ENCODE assay signal across 24 cellular contexts in the genomic region with DNA sequence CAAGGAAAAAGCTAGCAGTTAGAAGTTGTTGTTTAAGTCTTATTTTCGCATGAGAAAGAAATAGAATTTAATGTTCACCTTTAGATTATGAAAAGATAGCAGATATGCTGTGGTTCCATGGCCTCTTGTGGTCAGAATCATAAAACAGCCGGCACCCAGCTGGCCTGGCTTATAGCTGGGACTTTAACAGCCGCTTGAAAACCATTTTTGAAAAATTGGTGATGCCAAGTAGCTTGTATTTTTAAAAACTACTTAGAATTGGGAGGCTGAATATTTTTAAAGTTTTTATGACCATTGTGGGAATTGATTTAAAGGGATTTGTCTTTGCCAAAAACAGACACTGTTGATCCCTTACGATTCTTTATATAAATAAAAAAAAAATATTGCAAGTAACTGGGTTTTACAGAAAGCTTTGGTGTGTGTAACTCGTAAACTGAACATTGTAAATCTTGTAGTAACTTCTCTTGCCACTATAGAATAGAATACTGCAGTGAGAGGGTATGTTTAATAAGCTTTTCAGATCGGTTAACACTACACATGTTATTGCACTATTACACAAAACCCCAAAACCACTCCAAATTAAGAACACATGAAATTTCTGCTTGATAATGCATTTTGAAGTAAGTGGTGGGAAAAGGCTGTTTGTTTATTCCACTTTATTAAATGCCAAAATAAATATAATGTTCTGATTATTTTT. TPM values are rescaled to one million over a fixed set of nuclear protein-coding genes. Genes with fewer than 3 reads are reported as not detected.
DNase-seq lines count a peak whose midpoint lies in the region; ATAC-seq and TF ChIP-seq lines count a peak whose summit lies in the region.
"Had no signal": no experiment of that assay in that cellular context is flagged by ENCODE, and none has a peak within 500 bp of the region (broad histone marks: within the 10 kb centered on the region; RNA-seq: fewer than 3 reads in every experiment).

No MANE protein-coding gene starts in this region.

- peaks cover 1% of the 10 kb centered on the region for H3K36me3 ChIP-seq in fibroblast of lung (ENCODE audit: control insufficient read depth, insufficient read depth, low read length)
- H3K36me3 ChIP-seq in rectal smooth muscle tissue (ENCODE audit: control insufficient read depth, insufficient read depth, low read length), result peaks cover 14% of the 10 kb centered on the region
- H3K36me3 ChIP-seq in heart left ventricle, result peaks cover 0 to 67% (median 57%) of the 10 kb centered on the region in 9 donors
- H3K36me3 ChIP-seq: brain microvascular endothelial cell had no signal

- H3K9ac ChIP-seq in fibroblast of lung (ENCODE audit: insufficient read depth, low read length) (no peak overlapping the region), rectal smooth muscle tissue (ENCODE audit: low read length) (no peak overlapping the region)

- no peaks in the 10 kb centered on the region for H4K20me1 ChIP-seq in fibroblast of lung (ENCODE audit: control insufficient read depth, extremely low read depth, insufficient read depth, low read length)

- DNase-seq in AG09309 (ENCODE audit: low read depth), result peak; percentile 76
- no peak for DNase-seq in HFFc6
- DNase-seq in fibroblast of lung (ENCODE audit: low read depth in 2 of 2), result no peak
- DNase-seq in NCI-H146 treated with DMSO at 0.1 percent for 48 hours (lab: John Stamatoyannopoulos, UW; ENCODE audit: unreplicated experiment), result no peak
- no peak for DNase-seq in heart left ventricle
- no peak for DNase-seq in lower leg skin (ENCODE audit: low spot score in 2 of 2)
- no peak for DNase-seq in NCI-H2171 (lab: John Stamatoyannopoulos, UW)
- DNase-seq: 8988T; activated CD4-positive, alpha-beta memory T cell treated with anti-CD3 and anti-CD28 coated beads, Interleukin-2, amount 10 ng/mL, durations not matched to agents 7 days and 5 days; activated CD4-positive, CD25-positive, alpha-beta regulatory T cell; activated gamma-delta T cell; brain microvascular endothelial cell; effector memory CD4-positive, alpha-beta T cell; head of caudate nucleus; MG63; natural killer cell; NCI-H1436; substantia nigra had no signal

- H3K27ac Mint-ChIP-seq in HFFc6, result peak overlapping the region; percentile 81
- H3K27ac Mint-ChIP-seq: activated CD4-positive, alpha-beta memory T cell treated with anti-CD3 and anti-CD28 coated beads, Interleukin-2, amount 10 ng/mL, durations not matched to agents 7 days and 5 days; IgD-negative memory B cell; mesothelial cell of epicardium; natural killer cell had no signal

- no peaks in the 10 kb centered on the region for H3K27me3 Mint-ChIP-seq in HFFc6 (ENCODE audit: insufficient read depth)
- H3K27me3 Mint-ChIP-seq: IgD-negative memory B cell had no signal

- no peak overlapping the region for H3K4me3 ChIP-seq in AG09309 (ENCODE audit: control insufficient read depth, low read depth, low read length)
- H3K4me3 ChIP-seq in fibroblast of lung (replicated peaks in 1 of 4; ENCODE audit: control extremely low read depth in 1 of 4, insufficient read depth in 1 of 4, low read depth in 3 of 4, low read length in 4 of 4), result peak overlapping the region in 1 of 4 experiments; percentile 21
- no peak overlapping the region for H3K4me3 ChIP-seq in rectal smooth muscle tissue (ENCODE audit: low read length)
- H3K4me3 ChIP-seq in heart left ventricle, result no peak overlapping the region
- H3K4me3 ChIP-seq in lower leg skin (ENCODE audit: low read depth, poor library complexity, severe bottlenecking), result no peak overlapping the region
- H3K4me3 ChIP-seq: BLaER1 treated with 17β-estradiol and CSF1 and Interleukin-3, amounts not matched to agents 10 nM and 100 nM; MG63 had no signal

- TF ChIP-seq CTCF in AG09309 (IDR thresholded peaks at IDR 0.05; ENCODE audit: control insufficient read depth, insufficient read depth, low read depth, low read length, missing control alignments) (no peak), HFFc6 (IDR thresholded peaks at IDR 0.05) (no peak; the same call in 1 of the 2 replicates), fibroblast of lung (conservative IDR thresholded peaks at IDR 0.05 in 1 of 2, IDR thresholded peaks at IDR 0.05 in 1 of 2; ENCODE audit: low read depth in 1 of 2, low read length in 2 of 2) (no peak), heart left ventricle (IDR thresholded peaks at IDR 0.05) (no peak), lower leg skin (IDR thresholded peaks at IDR 0.05) (no peak)

- peak overlapping the region; percentile 36 for H3K4me2 ChIP-seq in fibroblast of lung (ENCODE audit: extremely low read depth, insufficient read depth, low read length)

- intact Hi-C loops in heart left ventricle (cut with DNase I) (loop anchor here in 1 of 10 donors (10.0 kb wide), 1 partner anchor 62 kb away; no protein-coding TSS in a partner anchor), lower leg skin (cut with DNase I; ENCODE audit: low total_unique reads) (no loop called here)

- H3K27me3 ChIP-seq in fibroblast of lung (ENCODE audit: control insufficient read depth, insufficient read depth, low read length), result no peaks in the 10 kb centered on the region
- no peaks in the 10 kb centered on the region for H3K27me3 ChIP-seq in rectal smooth muscle tissue (ENCODE audit: control insufficient read depth, insufficient read depth, low read length)
- no peaks in the 10 kb centered on the region for H3K27me3 ChIP-seq in heart left ventricle
- H3K27me3 ChIP-seq: brain microvascular endothelial cell, MG63 had no signal

- peaks cover 7% of the 10 kb centered on the region for H3K79me2 ChIP-seq in fibroblast of lung (ENCODE audit: control insufficient read depth, insufficient read depth, low read length)

- H3K4me1 ChIP-seq in fibroblast of lung (ENCODE audit: control insufficient read depth, extremely low read depth, insufficient read depth, low read length) (peaks cover 19% of the 10 kb centered on the region), rectal smooth muscle tissue (ENCODE audit: control insufficient read depth, insufficient read depth, low read length) (peaks cover 16% of the 10 kb centered on the region), heart left ventricle (peaks cover 0 to 58% (median 29%) of the 10 kb centered on the region in 12 donors)

- H3K4me1 Mint-ChIP-seq in HFFc6 (ENCODE audit: low read depth), result peaks cover 100% of the 10 kb centered on the region
- H3K4me1 Mint-ChIP-seq: activated CD4-positive, alpha-beta memory T cell treated with anti-CD3 and anti-CD28 coated beads, Interleukin-2, amount 10 ng/mL, durations not matched to agents 7 days and 5 days had no signal

- H3K9me3 ChIP-seq in fibroblast of lung (ENCODE audit: control insufficient read depth, insufficient read depth, low read depth, low read length) (no peaks in the 10 kb centered on the region), heart left ventricle (no peaks in the 10 kb centered on the region)
- H3K9me3 ChIP-seq: BLaER1 treated with 17β-estradiol and CSF1 and Interleukin-3, amounts not matched to agents 10 nM and 100 nM; MG63 had no signal

- TF ChIP-seq POLR2A in heart left ventricle (IDR thresholded peaks at IDR 0.05) (no peak), lower leg skin (IDR thresholded peaks at IDR 0.05) (no peak)

- no peak overlapping the region for H2AFZ ChIP-seq in fibroblast of lung (ENCODE audit: low read length)

- H3K27ac ChIP-seq in fibroblast of lung (ENCODE audit: insufficient read depth, low read length) (peak overlapping the region; percentile 6), rectal smooth muscle tissue (ENCODE audit: low read depth, low read length) (peak overlapping the region; percentile 48), heart left ventricle (peak overlapping the region in 1 of 12 donors; percentile 55)
- H3K27ac ChIP-seq: BLaER1 treated with 17β-estradiol and CSF1 and Interleukin-3, amounts not matched to agents 10 nM and 100 nM; brain microvascular endothelial cell had no signal

- no peak for ATAC-seq in heart left ventricle
- ATAC-seq: esophagus mucosa, left lobe of liver, natural killer cell had no signal

- no peaks in the 10 kb centered on the region for H3K9me3 Mint-ChIP-seq in HFFc6
- H3K9me3 Mint-ChIP-seq: IgD-negative memory B cell, mesothelial cell of epicardium, natural killer cell had no signal

- peaks cover 64% of the 10 kb centered on the region for H3K36me3 Mint-ChIP-seq in HFFc6 (ENCODE audit: low read depth)

- 68 to 78% (median 75%) methylated on average over 6 of the region's 6 CpGs for WGBS in heart left ventricle, 4 donors
- WGBS in lower leg skin, 2 donors, result 52 to 64% methylated on average over 6 of the region's 6 CpGs

- peak overlapping the region; percentile 74 for H3K4me3 Mint-ChIP-seq in HFFc6
- H3K4me3 Mint-ChIP-seq: activated CD4-positive, alpha-beta memory T cell treated with anti-CD3 and anti-CD28 coated beads, Interleukin-2, amount 10 ng/mL, durations not matched to agents 7 days and 5 days; IgD-negative memory B cell; mesothelial cell of epicardium; natural killer cell had no signal

RNA-seq across cellular contexts. Expression of gene ARRDC4, which starts 6.6 kb away (rescaled TPM):
- 10 to 100 TPM; 20.2 to 60.1 (median 23.8) TPM for total RNA-seq in HFFc6 (2021; fragmentation: NEBNext Ultra II Directional; extraction: Animal tissue kit (Norgen Biotek cat#: 25700))
- total RNA-seq in fibroblast of lung (24.7 and 39.8 TPM in 2 replicates), heart left ventricle (10 to 100 TPM in 8 of 9 donors, 1 to 10 TPM in 1; 9.7 to 49.6 (median 19.0) TPM), lower leg skin (100 to 1,000 TPM in 1 of 4 donors, 10 to 100 TPM in 3; 44.0 to 103 (median 60.3) TPM)
- polyA plus RNA-seq in fibroblast of lung (10.6 and 27.3 TPM in 2 replicates), heart left ventricle (10 to 100 TPM; 11.2 to 17.6 TPM)
- 7.8 and 17.6 TPM in 2 replicates for polyA plus RNA-seq in fibroblast of lung (2012)
- 4.6 and 9.5 TPM in 2 replicates for polyA minus RNA-seq in fibroblast of lung (ENCODE audit: low replicate concordance)
